In genomic region chrX:44927398-44927797, GRCh38 we compare ENCODE assay signal across 20 cellular contexts. TPM values are rescaled to one million over a fixed set of nuclear protein-coding genes. Genes with fewer than 3 reads are reported as not detected.
DNase-seq lines count a peak whose midpoint lies in the region; ATAC-seq, FAIRE-seq and TF ChIP-seq lines count a peak whose summit lies in the region.
"Had no signal": no experiment of that assay in that cellular context is flagged by ENCODE, and none has a peak within 500 bp of the region (broad histone marks: within the 10 kb centered on the region; RNA-seq: fewer than 3 reads in every experiment).

No MANE protein-coding gene starts in this region.

- H3K4me2 ChIP-seq in PC-3 (ENCODE audit: low read length) (no peak overlapping the region), HepG2 (ENCODE audit: low read depth, low read length) (peak overlapping the region; percentile 18; the same call in 1 of the 2 replicates)

- H3K27ac ChIP-seq in PC-3 (ENCODE audit: low read length) (no peak overlapping the region), HepG2 (ENCODE audit: extremely low read length, insufficient read depth, low read length) (peak overlapping the region; percentile 42)
- H3K27ac ChIP-seq: GM23248, HL-60 had no signal

- TF ChIP-seq POLR2A in HepG2 (IDR thresholded peaks at IDR 0.05; ENCODE audit: insufficient read depth in 1 of 2, low read depth in 2 of 2, low read length in 2 of 2), result no peak

- peak; percentile 89 for FAIRE-seq in HepG2 (lab: Jason Lieb, UNC)
- FAIRE-seq: HTR-8/SVneo, RCC 7860 had no signal

- H3K36me3 Mint-ChIP-seq in natural killer cell, result no peaks in the 10 kb centered on the region
- no peaks in the 10 kb centered on the region for H3K36me3 Mint-ChIP-seq in natural killer cell treated with Interleukin-12 subunit alpha and Interleukin-12 subunit beta and Interleukin-15 and Interleukin-18, amount 100 ng/mL, for 72 hours

- H3K4me1 ChIP-seq in PC-3 (ENCODE audit: insufficient read depth, low read length) (0 out of 2 replicates have a peak, but pooled peaks cover 6% of the 10 kb centered on the region), HepG2 (ENCODE audit: insufficient read depth, low read length) (peaks cover 60% of the 10 kb centered on the region)
- H3K4me1 ChIP-seq: Caco-2 had no signal

- WGBS in HepG2 (ENCODE audit: low lambda C conversion rate), result 6% methylated on average over 1 of the region's 1 CpG

- H3K27me3 ChIP-seq in PC-3 (ENCODE audit: low read length) (no peaks in the 10 kb centered on the region), HepG2 (ENCODE audit: control insufficient read depth in 1 of 2, insufficient read depth in 2 of 2, low read length in 2 of 2) (no peaks in the 10 kb centered on the region)

- TF ChIP-seq CTCF in natural killer cell (IDR thresholded peaks at IDR 0.05) (no peak), PC-3 (conservative IDR thresholded peaks at IDR 0.05; ENCODE audit: low read depth, low read length) (no peak), HepG2 (CRISPR knock-in tag; IDR thresholded peaks at IDR 0.05) (no peak)

- CTCF ChIA-PET in PC-3 (lab: Charles Lee) (no interaction called here), HepG2 (lab: Yijun Ruan, JAX; ENCODE audit: low intra/inter-chr PET ratio, low total read pairs) (no interaction called here)

- intact Hi-C loops in natural killer cell (cut with micrococcal nuclease), result no loop called here
- intact Hi-C loops in PC-3 (cut with micrococcal nuclease), result no loop called here
- intact Hi-C loops in HepG2 (cut with micrococcal nuclease; ENCODE audit: unreplicated experiment), result no loop called here

- H3K9me3 ChIP-seq in PC-3 (ENCODE audit: low read length), result no peaks in the 10 kb centered on the region
- H3K9me3 ChIP-seq in HepG2 (ENCODE audit: low read length), result no peaks in the 10 kb centered on the region
- H3K9me3 ChIP-seq: Caco-2, HAP-1 had no signal

- H3K27me3 Mint-ChIP-seq in natural killer cell (ENCODE audit: low read depth in 2 of 2), result no peaks in the 10 kb centered on the region
- no peaks in the 10 kb centered on the region for H3K27me3 Mint-ChIP-seq in natural killer cell treated with Interleukin-12 subunit alpha and Interleukin-12 subunit beta and Interleukin-15 and Interleukin-18, amount 100 ng/mL, for 72 hours
- H3K27me3 Mint-ChIP-seq: CD4-positive, CD25-positive, alpha-beta regulatory T cell had no signal

- H3K4me3 ChIP-seq in PC-3 (ENCODE audit: low read length) (no peak overlapping the region), HepG2 (replicated peaks in 1 of 3; ENCODE audit: insufficient read depth in 1 of 3, low read depth in 2 of 3, low read length in 3 of 3) (no peak overlapping the region)
- H3K4me3 ChIP-seq: GM23248, HAP-1 had no signal

- ATAC-seq in natural killer cell (no peak), PC-3 (no peak), HepG2 (peak; percentile 97), HG03520 (IDR thresholded peaks at IDR 0.05; ENCODE audit: unreplicated experiment) (no peak)
- no peak for ATAC-seq in natural killer cell treated with Interleukin-12 subunit alpha and Interleukin-12 subunit beta and Interleukin-15 and Interleukin-18, amount 100 ng/mL, for 72 hours

- H3K9me2 ChIP-seq in PC-3 (replicated peaks; ENCODE audit: low read length), result no peaks in the 10 kb centered on the region

- BruUV-seq in PC-3 (replicated peaks; lab: Mats Ljungman, UMichigan) (TSS peak; percentile 13), HepG2 (replicated peaks; lab: Mats Ljungman, UMichigan) (no TSS peak)

- H3K9me3 Mint-ChIP-seq in natural killer cell, result no peaks in the 10 kb centered on the region
- H3K9me3 Mint-ChIP-seq in natural killer cell treated with Interleukin-12 subunit alpha and Interleukin-12 subunit beta and Interleukin-15 and Interleukin-18, amount 100 ng/mL, for 72 hours, result no peaks in the 10 kb centered on the region

- peak overlapping the region; percentile 6 to 9 for H3K27ac Mint-ChIP-seq in natural killer cell
- peak overlapping the region in 1 of 2 donors; percentile 35 for H3K27ac Mint-ChIP-seq in natural killer cell treated with Interleukin-12 subunit alpha and Interleukin-12 subunit beta and Interleukin-15 and Interleukin-18, amount 100 ng/mL, for 72 hours

- DNase-seq in natural killer cell, result no peak
- no peak for DNase-seq in natural killer cell treated with Interleukin-12 subunit alpha and Interleukin-12 subunit beta and Interleukin-15 and Interleukin-18, amount 100 ng/mL, for 72 hours (ENCODE audit: low spot score)
- DNase-seq in PC-3, result no peak
- peak; percentile 51 for DNase-seq in HepG2 (ENCODE audit: low spot score)
- DNase-seq in HPDE6-E6E7 (ENCODE audit: extremely low spot score), result no peak
- DNase-seq in 8988T, result no peak
- DNase-seq: Caco-2; CD4-positive, CD25-positive, alpha-beta regulatory T cell; GDM1; GM23248; NCI-H1092 treated with DMSO at 0.1 percent for 48 hours; NCI-H2081; NCI-H748 treated with DMSO at 0.1 percent for 48 hours; NK-92 treated with Interleukin-12 subunit alpha and Interleukin-12 subunit beta, amount 100 ng/mL, for 24 hours; Right ventricle myocardium superior had no signal

- peaks cover 56 to 68% of the 10 kb centered on the region in 2 donors for H3K4me1 Mint-ChIP-seq in natural killer cell
- H3K4me1 Mint-ChIP-seq in natural killer cell treated with Interleukin-12 subunit alpha and Interleukin-12 subunit beta and Interleukin-15 and Interleukin-18, amount 100 ng/mL, for 72 hours (ENCODE audit: low read depth in 2 of 2), result peaks cover 40 to 58% of the 10 kb centered on the region in 2 donors

- no peak overlapping the region for H2AFZ ChIP-seq in PC-3 (ENCODE audit: low read length)
- no peak overlapping the region for H2AFZ ChIP-seq in HepG2 (ENCODE audit: low read length)
- H2AFZ ChIP-seq: GM23248 had no signal

- H3K79me2 ChIP-seq in PC-3 (ENCODE audit: low read length) (peaks cover 100% of the 10 kb centered on the region), HepG2 (ENCODE audit: insufficient read depth, low read length) (peaks cover 92% of the 10 kb centered on the region)

- H4K20me1 ChIP-seq in PC-3 (ENCODE audit: low read length), result peaks cover 48% of the 10 kb centered on the region
- peaks cover 7% of the 10 kb centered on the region for H4K20me1 ChIP-seq in HepG2 (ENCODE audit: insufficient read depth, low read length)

- POLR2A ChIA-PET in PC-3 (lab: Charles Lee; ENCODE audit: unreplicated experiment) (no interaction called here), HepG2 (lab: Yijun Ruan, JAX) (interaction anchor here (0.7 kb wide), 1 partner anchor 55 kb away, joined by 3 read pairs; the partner anchor contains the start of gene KDM6A)

- no peaks in the 10 kb centered on the region for H3F3A ChIP-seq in PC-3 (ENCODE audit: low read length, unreplicated experiment)

- H3K36me3 ChIP-seq in PC-3 (ENCODE audit: low read depth, low read length) (no peaks in the 10 kb centered on the region), HepG2 (replicated peaks in 1 of 2; ENCODE audit: control insufficient read depth in 1 of 2, insufficient read depth in 2 of 2, low read length in 2 of 2) (no peaks in the 10 kb centered on the region)

- in situ Hi-C loops in HepG2 (cut with HindIII; ENCODE audit: extremely low pct_ligation_motif_present, low pct_unique_long_range_greater_than_20kb), result no loop called here

- no peak overlapping the region for H3K4me3 Mint-ChIP-seq in natural killer cell
- no peak overlapping the region for H3K4me3 Mint-ChIP-seq in natural killer cell treated with Interleukin-12 subunit alpha and Interleukin-12 subunit beta and Interleukin-15 and Interleukin-18, amount 100 ng/mL, for 72 hours

- H3K9ac ChIP-seq in PC-3 (ENCODE audit: low read length) (no peak overlapping the region), HepG2 (ENCODE audit: insufficient read depth, low read depth, low read length) (no peak overlapping the region)
- H3K9ac ChIP-seq: GM23248 had no signal

- TF ChIP-seq EP300 in HepG2 (IDR thresholded peaks at IDR 0.05; ENCODE audit: low read depth in 2 of 2, low read length in 2 of 2) (no peak), HepG2 (CRISPR knock-in tag; IDR thresholded peaks at IDR 0.05; ENCODE audit: borderline replicate concordance) (no peak)

- no peak for TF ChIP-seq RAD21 in HepG2 (CRISPR knock-in tag; IDR thresholded peaks at IDR 0.05)

TF ChIP-seq in HepG2, 621 proteins besides CTCF, POLR2A, EP300 and RAD21 (continues in another document):
- TF ChIP-seq FIP1L1 (IDR thresholded peaks at IDR 0.05; ENCODE audit: borderline replicate concordance, insufficient read depth, low read depth, low read length), result no peak
- TF ChIP-seq CEBPG (CRISPR knock-in tag; IDR thresholded peaks at IDR 0.05), result no peak

RNA-seq across cellular contexts. Expression of gene KDM6A, which starts 54.4 kb away (rescaled TPM):
- total RNA-seq in natural killer cell, result 100 to 1,000 TPM in 1 of 3 donors, 10 to 100 TPM in 2; 60.8 to 121 (median 73.1) TPM
- total RNA-seq in natural killer cell treated with Interleukin-12 subunit alpha and Interleukin-12 subunit beta and Interleukin-15 and Interleukin-18, amount 100 ng/mL, for 72 hours, result 10 to 100 TPM; 31.9 to 68.6 TPM
- 27.2 and 31.3 TPM in 2 replicates for total RNA-seq in PC-3 (2014; rRNA removed)
- total RNA-seq in HepG2 (2016; rRNA removed; fragmentation: Illumina TruSeq; extraction: Trizol), result 18.2 and 23.1 TPM in 2 replicates
- total RNA-seq in HepG2 (2016; cell fraction: cytosol; rRNA removed; fragmentation: Illumina TruSeq; extraction: Trizol; ENCODE audit: low read depth), result 2.7 and 3.0 TPM in 2 replicates
- total RNA-seq in HepG2 (2016; cell fraction: insoluble cytoplasmic fraction; rRNA removed; fragmentation: Illumina TruSeq; extraction: Trizol), result 17.0 and 20.8 TPM in 2 replicates
- 7.9 and 9.7 TPM in 2 replicates for total RNA-seq in HepG2 (2016; cell fraction: membrane; rRNA removed; fragmentation: Illumina TruSeq; extraction: Trizol)
- total RNA-seq in HepG2 (2016; cell fraction: nucleus; rRNA removed; fragmentation: Illumina TruSeq; extraction: Trizol), result 37.4 and 39.2 TPM in 2 replicates
- polyA plus RNA-seq in HepG2 (2011; rRNA removed), result 15.7 and 16.7 TPM in 2 replicates
- polyA plus RNA-seq in HepG2 (2011; cell fraction: cytosol; rRNA removed), result 9.4 and 11.1 TPM in 2 replicates
- 22.0 and 22.7 TPM in 2 replicates for polyA plus RNA-seq in HepG2 (2011; cell fraction: nucleus; rRNA removed)
- polyA plus RNA-seq in HepG2 (2012), result 15.3 and 16.9 TPM in 2 replicates
- 0.28 and 0.36 TPM in 2 replicates for polyA plus RNA-seq in HepG2 (2016; cell fraction: cytosol; fragmentation: Illumina TruSeq; extraction: Trizol; ENCODE audit: low read depth)
- 14.5 and 16.0 TPM in 2 replicates for polyA plus RNA-seq in HepG2 (2016; cell fraction: insoluble cytoplasmic fraction; fragmentation: Illumina TruSeq; extraction: Trizol; ENCODE audit: low read depth)
- 2.1 and 2.9 TPM in 2 replicates for polyA plus RNA-seq in HepG2 (2016; cell fraction: membrane; fragmentation: Illumina TruSeq; extraction: Trizol; ENCODE audit: low read depth)
- 34.7 and 43.7 TPM in 2 replicates for polyA plus RNA-seq in HepG2 (2016; cell fraction: nucleus; fragmentation: Illumina TruSeq; extraction: Trizol; ENCODE audit: insufficient read depth, low read depth)
- polyA minus RNA-seq in HepG2 (2011; rRNA and poly(A)+ RNA removed; ENCODE audit: low replicate concordance), result 37.7 and 71.1 TPM in 2 replicates
- 13.8 and 17.6 TPM in 2 replicates for polyA minus RNA-seq in HepG2 (2011; cell fraction: cytosol; rRNA and poly(A)+ RNA removed)
- polyA minus RNA-seq in HepG2 (2011; cell fraction: nucleus; rRNA and poly(A)+ RNA removed), result 81.7 and 86.5 TPM in 2 replicates
